Comparison of ENCODE assay signal across 8 cellular contexts in the genomic region with DNA sequence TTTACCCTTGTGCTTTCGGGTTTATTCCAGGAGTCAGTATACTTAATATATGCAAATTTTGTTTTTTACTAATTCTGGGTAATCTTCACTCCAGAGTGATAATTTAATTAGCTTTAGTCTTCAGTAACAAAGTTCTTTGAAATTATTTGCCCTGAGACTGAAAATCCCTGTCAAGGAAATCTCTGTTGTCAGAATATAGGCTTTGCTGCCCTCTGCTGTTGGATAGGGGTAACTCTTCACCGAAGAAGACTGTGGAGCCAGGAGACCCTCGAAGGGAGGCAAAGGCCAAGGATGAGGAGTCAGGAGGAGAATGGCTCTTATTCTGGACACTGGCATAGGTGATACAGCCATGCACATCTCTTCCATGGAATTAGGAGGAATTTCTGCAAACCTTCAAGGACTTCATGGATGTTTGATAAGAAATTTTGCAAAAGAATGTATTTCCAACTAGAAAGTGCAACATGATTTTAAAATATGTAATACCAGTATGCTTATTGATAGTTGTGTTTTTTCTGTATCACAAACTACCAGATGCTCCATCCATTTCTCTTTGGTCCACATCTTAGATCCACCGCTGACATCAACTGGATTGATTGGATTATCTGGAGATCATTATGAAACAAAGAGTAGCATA.
A peak's percentile ranks its signal among the peaks of the same experiment; 100 is the strongest.
DNase-seq lines count a peak whose midpoint lies in the region; ATAC-seq and TF ChIP-seq lines count a peak whose summit lies in the region.

No MANE protein-coding gene starts in this region.

- no peaks in the 10 kb centered on the region for H3K36me3 Mint-ChIP-seq in H9 (ENCODE audit: insufficient read depth in 1 of 3, low read depth in 3 of 3)
- H3K36me3 Mint-ChIP-seq in natural killer cell = no peaks in the 10 kb centered on the region

- no peak for TF ChIP-seq EP300 in esophagus muscularis mucosa (IDR thresholded peaks at IDR 0.05)

- H3K36me3 ChIP-seq in A673 (ENCODE audit: insufficient read depth, low read length, poor library complexity, severe bottlenecking) (no peaks in the 10 kb centered on the region), SJSA1 (no peaks in the 10 kb centered on the region), esophagus muscularis mucosa (no peaks in the 10 kb centered on the region)

- POLR2A ChIA-PET in A673 (lab: Charles Lee; ENCODE audit: low non-redundant PET) = no interaction called here
- POLR2A ChIA-PET in GM10248 (lab: Yijun Ruan, JAX) = interaction anchor here (0.9 kb wide), 1 partner anchor 64 kb away, joined by 3 read pairs; no protein-coding TSS in a partner anchor

- no peak overlapping the region for H3K18ac ChIP-seq in H9 (ENCODE audit: insufficient read length, low read depth, low read length)

- H3K9me3 ChIP-seq in A673 (ENCODE audit: low read depth, low read length, poor library complexity, severe bottlenecking) (no peaks in the 10 kb centered on the region), H9 (ENCODE audit: control insufficient read depth, low read depth, low read length) (no peaks in the 10 kb centered on the region), SJSA1 (replicated peaks) (no peaks in the 10 kb centered on the region), esophagus muscularis mucosa (no peaks in the 10 kb centered on the region)

- H2BK120ac ChIP-seq in H9 (ENCODE audit: low read depth, low read length, poor library complexity, severe bottlenecking) = no peak overlapping the region

- no peak overlapping the region for H2BK15ac ChIP-seq in H9 (ENCODE audit: low read depth, low read length)

- H2BK12ac ChIP-seq in H9 (ENCODE audit: insufficient read length, low read depth, low read length) = no peak overlapping the region

- H4K5ac ChIP-seq in H9 (ENCODE audit: insufficient read length, low read depth, low read length) = no peak overlapping the region

- no peak overlapping the region for H3T11ph ChIP-seq in H9 (ENCODE audit: low read length)

- H4K91ac ChIP-seq in H9 (ENCODE audit: insufficient read length, low read depth, low read length) = no peak overlapping the region

- CTCF ChIA-PET in A673 (lab: Charles Lee) (interaction anchor here (0.6 to 1.4 kb wide), 9 partner anchors 78 to 907 kb away, joined by 3 to 5 read pairs (median 4); a partner anchor contains a TSS), GM10248 (lab: Yijun Ruan, JAX) (interaction anchor here (0.7 to 5.1 kb wide), 17 partner anchors 9 to 533 kb away, joined by 3 to 20 read pairs (median 5); no protein-coding TSS in a partner anchor)

- H3K27me3 ChIP-seq in A673 (replicated peaks; ENCODE audit: insufficient read depth, low read depth, low read length, poor library complexity) (no peaks in the 10 kb centered on the region), H9 (ENCODE audit: insufficient read depth, low read length) (no peaks in the 10 kb centered on the region), SJSA1 (replicated peaks) (no peaks in the 10 kb centered on the region), esophagus muscularis mucosa (peaks cover 0 to 5% (median 0%) of the 10 kb centered on the region in 4 donors)

- no peak overlapping the region for H3K4me2 ChIP-seq in H9 (ENCODE audit: insufficient read depth, insufficient read length, low read length)

- H2BK5ac ChIP-seq in H9 (ENCODE audit: insufficient read length, low read length) = no peak overlapping the region

- peak in 1 of 3 donors; percentile 61 for ATAC-seq in natural killer cell

- H2BK20ac ChIP-seq in H9 (ENCODE audit: low read depth, low read length, poor library complexity, severe bottlenecking) = no peak overlapping the region

- H3K79me2 ChIP-seq in H9 (ENCODE audit: insufficient read depth, low read length) = no peaks in the 10 kb centered on the region

- no peaks in the 10 kb centered on the region for H3K79me1 ChIP-seq in H9 (ENCODE audit: insufficient read depth, low read depth, low read length, poor library complexity, severe bottlenecking)

- H4K20me1 ChIP-seq in H9 (ENCODE audit: control insufficient read depth, insufficient read depth, insufficient read length) = no peaks in the 10 kb centered on the region

- WGBS in H9 (ENCODE audit: extremely low coverage, insufficient read length, low lambda C conversion rate) = no CpG with 5 or more reads among the region's 4 CpGs
- WGBS in esophagus muscularis mucosa = 48% methylated on average over 4 of the region's 4 CpGs

- H3K4me1 ChIP-seq in A673 (ENCODE audit: insufficient read depth, low read length, poor library complexity, severe bottlenecking) = peaks cover 58% of the 10 kb centered on the region
- H3K4me1 ChIP-seq in H9 (ENCODE audit: insufficient read depth, low read length) = no peaks in the 10 kb centered on the region
- H3K4me1 ChIP-seq in SJSA1 (replicated peaks) = peaks cover 5% of the 10 kb centered on the region
- H3K4me1 ChIP-seq in esophagus muscularis mucosa = no peaks in the 10 kb centered on the region

- no peak overlapping the region for H3K14ac ChIP-seq in H9 (ENCODE audit: insufficient read depth, low read length)

- peak; percentile 82 for DNase-seq in A673 (ENCODE audit: low spot score)
- DNase-seq in GM10248 (ENCODE audit: extremely low spot score) = peak; percentile 39
- peak; percentile 35 for DNase-seq in H9
- peak; percentile 4 for DNase-seq in LNCaP clone FGC (ENCODE audit: low read depth)
- peak; percentile 43 to 52 for DNase-seq in SJSA1 (ENCODE audit: low read depth in 1 of 2, low spot score in 2 of 2)
- no peak for DNase-seq in esophagus muscularis mucosa (ENCODE audit: extremely low spot score)
- DNase-seq in natural killer cell = no peak
- DNase-seq in NCI-H226 = no peak

- no peak for TF ChIP-seq POLR2A in esophagus muscularis mucosa (IDR thresholded peaks at IDR 0.05; ENCODE audit: low read depth)

- H3K9me3 Mint-ChIP-seq in H9 = no peaks in the 10 kb centered on the region
- no peaks in the 10 kb centered on the region for H3K9me3 Mint-ChIP-seq in natural killer cell

- intact Hi-C loops in A673 (cut with micrococcal nuclease; ENCODE audit: unreplicated experiment) = loop anchor here (1.0 to 5.0 kb wide), 3 partner anchors 135 to 906 kb away; no protein-coding TSS in a partner anchor
- intact Hi-C loops in esophagus muscularis mucosa (cut with DNase I) = loop anchor here (5.0 to 10.0 kb wide), 3 partner anchors 203 to 656 kb away; no protein-coding TSS in a partner anchor
- intact Hi-C loops in natural killer cell (cut with micrococcal nuclease) = loop anchor here (5.0 kb wide), 1 partner anchor 731 kb away; no protein-coding TSS in a partner anchor

- BruUV-seq in A673 (replicated peaks; lab: Mats Ljungman, UMichigan) = no TSS peak

- H3K9ac ChIP-seq in H9 (ENCODE audit: extremely low read depth, insufficient read length, low read length) = no peak overlapping the region

- no peak overlapping the region for H4K8ac ChIP-seq in H9 (replicated peaks; ENCODE audit: insufficient read length, low read depth, low read length)

- H3K27ac ChIP-seq in A673 (ENCODE audit: low read depth, low read length, poor library complexity, severe bottlenecking) (peak overlapping the region; percentile 63), H9 (ENCODE audit: insufficient read length, low read depth, low read length) (no peak overlapping the region), SJSA1 (no peak overlapping the region), esophagus muscularis mucosa (replicated peaks in 1 of 4) (no peak overlapping the region)

- no peak overlapping the region for H3K23ac ChIP-seq in H9 (ENCODE audit: insufficient read length, low read depth, low read length)

- H3K27me3 Mint-ChIP-seq in H9 (ENCODE audit: low read depth) (peaks cover 4% of the 10 kb centered on the region), natural killer cell (ENCODE audit: low read depth in 2 of 2) (no peaks in the 10 kb centered on the region)

- H3K4me3 ChIP-seq in A673 (ENCODE audit: low read depth, low read length, poor library complexity, severe bottlenecking) (no peak overlapping the region), LNCaP clone FGC (ENCODE audit: low read depth, low read length) (no peak overlapping the region), SJSA1 (no peak overlapping the region), esophagus muscularis mucosa (no peak overlapping the region)

- H2AFZ ChIP-seq in H9 (ENCODE audit: low read length) = no peak overlapping the region

- H3K27ac Mint-ChIP-seq in H9 (no peak overlapping the region), natural killer cell (no peak overlapping the region)

- H3K4me3 Mint-ChIP-seq in H9 (no peak overlapping the region), natural killer cell (no peak overlapping the region)

- H3K4me1 Mint-ChIP-seq in H9 (peaks cover 0 to 3% of the 10 kb centered on the region in 2 experiments; a peak in 1 of 4 replicates), natural killer cell (no peaks in the 10 kb centered on the region)

- no peak overlapping the region for H3K56ac ChIP-seq in H9 (ENCODE audit: insufficient read length, low read depth, low read length)

- no peaks in the 10 kb centered on the region for H3K23me2 ChIP-seq in H9 (ENCODE audit: insufficient read length, low read depth, low read length, poor library complexity, severe bottlenecking)

- no peak overlapping the region for H3K4ac ChIP-seq in H9 (ENCODE audit: low read depth, low read length)

- TF ChIP-seq CTCF in A673 (conservative IDR thresholded peaks at IDR 0.05; ENCODE audit: low read depth, low read length) (peak; percentile 87), GM10248 (IDR thresholded peaks at IDR 0.05; ENCODE audit: control extremely low read depth, extremely low read depth, low read depth, missing control alignments) (peak; percentile 78), H9 (conservative IDR thresholded peaks at IDR 0.05) (peak; percentile 81), LNCaP clone FGC (IDR thresholded peaks at IDR 0.05; ENCODE audit: control insufficient read depth, extremely low read depth, insufficient read depth) (peak; percentile 73), esophagus muscularis mucosa (IDR thresholded peaks at IDR 0.05) (peak; percentile 72 to 88 (median 79)), natural killer cell (IDR thresholded peaks at IDR 0.05) (peak; percentile 58)

- H2AK5ac ChIP-seq in H9 (ENCODE audit: insufficient read length, low read length) = no peak overlapping the region

Comparison
In these comparisons a context has a peak if more than half of its experiments do, and no peak if none do; other contexts are left out.
1. DNase-seq: peak in A673 (single experiment), GM10248 (single experiment), H9 (single experiment), LNCaP clone FGC (single experiment) and SJSA1 (2 of 2); none in esophagus muscularis mucosa (single experiment), natural killer cell (single experiment) and NCI-H226 (single experiment).
2. Peak in every context shown above with its lines, with median percentiles within 50 percentile points of each other: CTCF ChIP-seq.